2 cellular contexts compared by ENCODE assay signal in genomic region chr1:241627453-241628329, GRCh38.
TF ChIP-seq lines count a peak whose summit lies in the region.

No MANE protein-coding gene starts in this region.

TF ChIP-seq in GM12878, 131 proteins besides CTCF, POLR2A, EP300 and RAD21:
- TF ChIP-seq MYC (IDR thresholded peaks at IDR 0.05; ENCODE audit: insufficient read depth, insufficient read length, insufficient replicate concordance, low read length, severe bottlenecking) (no peak), ESRRA (IDR thresholded peaks at IDR 0.05; ENCODE audit: low read length) (no peak), WRNIP1 (IDR thresholded peaks at IDR 0.05; ENCODE audit: borderline replicate concordance, low read depth, low read length) (no peak), TBL1XR1 (IDR thresholded peaks at IDR 0.05; ENCODE audit: low read depth, low read length) (no peak), SMC3 (IDR thresholded peaks at IDR 0.05; ENCODE audit: borderline replicate concordance, low read length) (peak; percentile 79), SPI1 (IDR thresholded peaks at IDR 0.05; ENCODE audit: borderline replicate concordance, insufficient read depth, low read depth, low read length) (peak; percentile 58), TCF12 (IDR thresholded peaks at IDR 0.05; ENCODE audit: low read depth, low read length) (no peak), PML (IDR thresholded peaks at IDR 0.05; ENCODE audit: low read length) (0 out of 2 replicates have a peak, but pooled peaks have one; percentile 28)

TF ChIP-seq in HepG2, 621 proteins besides CTCF, POLR2A, EP300 and RAD21:
- no peak for TF ChIP-seq TAF1 (CRISPR knock-in tag; IDR thresholded peaks at IDR 0.05)
- peak; percentile 48; the same call in 1 of the 2 replicates for TF ChIP-seq STAG1 (CRISPR knock-in tag; IDR thresholded peaks at IDR 0.05)
- no peak for TF ChIP-seq FOXK2 (IDR thresholded peaks at IDR 0.05)
- peak; percentile 70 for TF ChIP-seq SMC3 (IDR thresholded peaks at IDR 0.05; ENCODE audit: low read length)
- no peak for TF ChIP-seq ELF3 (CRISPR knock-in tag; IDR thresholded peaks at IDR 0.05)
- no peak for TF ChIP-seq PRMT3 (CRISPR knock-in tag; IDR thresholded peaks at IDR 0.05; ENCODE audit: borderline replicate concordance, low read depth)
- no peak for TF ChIP-seq SMARCC2 (IDR thresholded peaks at IDR 0.05)
- TF ChIP-seq ARNTL (CRISPR knock-in tag; IDR thresholded peaks at IDR 0.05) = no peak
- TF ChIP-seq ZNF24 (IDR thresholded peaks at IDR 0.05) = no peak
- no peak for TF ChIP-seq SMAD9 (CRISPR knock-in tag; IDR thresholded peaks at IDR 0.05)
- no peak for TF ChIP-seq HHEX (CRISPR knock-in tag; IDR thresholded peaks at IDR 0.05)
- no peak for TF ChIP-seq SRF (IDR thresholded peaks at IDR 0.05; ENCODE audit: low read depth, low read length)
- TF ChIP-seq FLYWCH1 (CRISPR knock-in tag; IDR thresholded peaks at IDR 0.05) = no peak
- no peak for TF ChIP-seq SMAD3 (CRISPR knock-in tag; IDR thresholded peaks at IDR 0.05)
